In the genomic region with DNA sequence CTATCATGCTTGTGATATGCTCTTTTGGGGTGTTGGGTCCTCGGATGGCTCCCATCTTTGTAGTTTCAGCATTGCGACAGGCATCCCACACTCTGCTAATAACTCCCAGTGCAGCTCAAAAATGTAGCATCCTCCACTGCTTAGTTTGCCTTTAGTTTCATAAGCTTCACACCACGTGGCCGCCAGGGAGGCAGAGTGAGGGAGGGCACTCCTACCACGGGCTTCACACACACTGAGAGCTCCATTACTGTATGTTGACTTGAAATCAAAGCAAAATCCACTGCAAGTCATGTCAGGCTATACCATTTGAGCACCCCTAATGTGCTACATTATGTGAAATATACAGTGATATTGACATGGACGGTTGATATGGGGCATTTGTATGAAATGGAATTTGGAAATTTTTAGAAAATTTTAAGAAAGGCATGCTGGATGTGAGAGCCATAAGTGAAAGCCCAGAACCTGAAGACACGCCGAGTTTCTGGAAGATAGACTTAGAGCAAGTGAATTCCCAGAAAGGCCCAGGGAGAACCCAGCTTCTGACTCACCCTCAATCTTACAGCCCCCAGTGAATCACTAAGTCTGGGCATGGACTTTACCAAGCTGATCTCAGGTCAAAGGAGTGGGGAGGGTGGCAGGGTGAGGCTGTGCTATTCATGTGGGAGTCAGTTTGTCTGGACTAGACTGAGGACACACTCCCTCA, we compare ENCODE assay signal across 12 cellular contexts.
A peak's percentile ranks its signal among the peaks of the same experiment; 100 is the strongest.
DNase-seq lines count a peak whose midpoint lies in the region; ATAC-seq, FAIRE-seq and TF ChIP-seq lines count a peak whose summit lies in the region.
"Had no signal": no experiment of that assay in that cellular context is flagged by ENCODE, and none has a peak within 500 bp of the region (broad histone marks: within the 10 kb centered on the region; RNA-seq: fewer than 3 reads in every experiment).

No MANE protein-coding gene starts in this region.

- no peak for FAIRE-seq in D721Med (lab: Jason Lieb, UNC)
- FAIRE-seq: GM12891 had no signal

- H3K4me3 Mint-ChIP-seq in activated CD4-positive, alpha-beta T cell treated with anti-CD3 and anti-CD28 coated beads for 36 hours: no peak overlapping the region
- H3K4me3 Mint-ChIP-seq in activated T-helper 2 cell treated with anti-CD3 and anti-CD28 coated beads, Interferon-gamma antibody, Interleukin-2, Interleukin-4, amounts not matched to agents 10 μg/mL and 5 μg/mL and 100 μg/mL, durations not matched to agents 14 hours and 24 hours and 36 hours (ENCODE audit: low read depth): no peak overlapping the region

- H3K27me3 Mint-ChIP-seq in activated CD4-positive, alpha-beta T cell treated with anti-CD3 and anti-CD28 coated beads for 36 hours: peaks cover 4% of the 10 kb centered on the region
- peaks cover 10% of the 10 kb centered on the region for H3K27me3 Mint-ChIP-seq in activated T-helper 2 cell treated with anti-CD3 and anti-CD28 coated beads, Interferon-gamma antibody, Interleukin-2, Interleukin-4, amounts not matched to agents 10 μg/mL and 5 μg/mL and 100 μg/mL, durations not matched to agents 14 hours and 24 hours and 36 hours (ENCODE audit: low read depth)

- peak; percentile 71 for ATAC-seq in activated CD4-positive, alpha-beta T cell treated with anti-CD3 and anti-CD28 coated beads for 36 hours
- ATAC-seq in esophagus mucosa: peak; percentile 88
- ATAC-seq: sciatic nerve had no signal

- H3K27ac Mint-ChIP-seq in activated CD4-positive, alpha-beta T cell treated with anti-CD3 and anti-CD28 coated beads for 36 hours: no peak overlapping the region
- H3K27ac Mint-ChIP-seq in activated T-helper 2 cell treated with anti-CD3 and anti-CD28 coated beads, Interferon-gamma antibody, Interleukin-2, Interleukin-4, amounts not matched to agents 10 μg/mL and 5 μg/mL and 100 μg/mL, durations not matched to agents 14 hours and 24 hours and 36 hours: no peak overlapping the region

- intact Hi-C loops in activated CD4-positive, alpha-beta T cell treated with anti-CD3 and anti-CD28 coated beads for 36 hours (cut with DNase I, micrococcal nuclease): no loop called here
- intact Hi-C loops in activated T-helper 2 cell treated with anti-CD3 and anti-CD28 coated beads, Interferon-gamma antibody, Interleukin-2, Interleukin-4, amounts not matched to agents 10 μg/mL and 5 μg/mL and 100 μg/mL, durations not matched to agents 14 hours and 24 hours and 36 hours (cut with micrococcal nuclease): no loop called here

- TF ChIP-seq CTCF in D721Med (IDR thresholded peaks at IDR 0.05; ENCODE audit: insufficient read depth, missing control alignments): no peak

- H3K9me3 Mint-ChIP-seq in activated CD4-positive, alpha-beta T cell treated with anti-CD3 and anti-CD28 coated beads for 36 hours (ENCODE audit: low read depth): peaks cover 2% of the 10 kb centered on the region
- peaks cover 4% of the 10 kb centered on the region for H3K9me3 Mint-ChIP-seq in activated T-helper 2 cell treated with anti-CD3 and anti-CD28 coated beads, Interferon-gamma antibody, Interleukin-2, Interleukin-4, amounts not matched to agents 10 μg/mL and 5 μg/mL and 100 μg/mL, durations not matched to agents 14 hours and 24 hours and 36 hours

- POLR2A ChIA-PET in activated CD4-positive, alpha-beta T cell treated with anti-CD3 and anti-CD28 coated beads for 36 hours (lab: Charles Lee): no interaction called here

- peaks cover 27% of the 10 kb centered on the region for H3K4me1 Mint-ChIP-seq in activated CD4-positive, alpha-beta T cell treated with anti-CD3 and anti-CD28 coated beads for 36 hours
- peaks cover 11% of the 10 kb centered on the region for H3K4me1 Mint-ChIP-seq in activated T-helper 2 cell treated with anti-CD3 and anti-CD28 coated beads, Interferon-gamma antibody, Interleukin-2, Interleukin-4, amounts not matched to agents 10 μg/mL and 5 μg/mL and 100 μg/mL, durations not matched to agents 14 hours and 24 hours and 36 hours (ENCODE audit: low read depth)

- H3K36me3 Mint-ChIP-seq in activated CD4-positive, alpha-beta T cell treated with anti-CD3 and anti-CD28 coated beads for 36 hours (ENCODE audit: low read depth): no peaks in the 10 kb centered on the region
- no peaks in the 10 kb centered on the region for H3K36me3 Mint-ChIP-seq in activated T-helper 2 cell treated with anti-CD3 and anti-CD28 coated beads, Interferon-gamma antibody, Interleukin-2, Interleukin-4, amounts not matched to agents 10 μg/mL and 5 μg/mL and 100 μg/mL, durations not matched to agents 14 hours and 24 hours and 36 hours (ENCODE audit: low read depth)

- peak; percentile 17 for DNase-seq in activated CD4-positive, alpha-beta T cell treated with anti-CD3 and anti-CD28 coated beads for 36 hours
- DNase-seq in activated CD4-positive, alpha-beta T cell treated with anti-CD3 and anti-CD28 coated beads for 1 hour: no peak
- peak; percentile 72 for DNase-seq in NCI-H226
- peak; percentile 81 for DNase-seq in putamen (ENCODE audit: low spot score)
- DNase-seq in stimulated activated CD4-positive, alpha-beta T cell treated with anti-CD3 and anti-CD28 coated beads, Interleukin-4, amount 100 ng/mL, for 1 hour: no peak
- no peak for DNase-seq in activated T-helper 2 cell treated with anti-CD3 and anti-CD28 coated beads, Interferon-gamma antibody, Interleukin-2, Interleukin-4, amounts not matched to agents 10 μg/mL and 5 μg/mL and 100 μg/mL, durations not matched to agents 14 hours and 24 hours and 36 hours (ENCODE audit: low spot score)
- no peak for DNase-seq in D721Med (ENCODE audit: insufficient read length, low spot score)
- DNase-seq: NCI-H1417, NCI-H524 had no signal

- CTCF ChIA-PET in activated CD4-positive, alpha-beta T cell treated with anti-CD3 and anti-CD28 coated beads for 36 hours (lab: Charles Lee): interaction anchor here (0.6 to 2.2 kb wide), 5 partner anchors 17 to 234 kb away, joined by 3 to 8 read pairs (median 5); no protein-coding TSS in a partner anchor

Comparison
In these comparisons a context has a peak if more than half of its experiments do, and no peak if none do; other contexts are left out.
1. DNase-seq: peak in activated CD4-positive, alpha-beta T cell treated with anti-CD3 and anti-CD28 coated beads for 36 hours (single experiment), NCI-H226 (single experiment) and putamen (single experiment); none in activated CD4-positive, alpha-beta T cell treated with anti-CD3 and anti-CD28 coated beads for 1 hour (single experiment), stimulated activated CD4-positive, alpha-beta T cell treated with anti-CD3 and anti-CD28 coated beads, Interleukin-4, amount 100 ng/mL, for 1 hour (single experiment), activated T-helper 2 cell treated with anti-CD3 and anti-CD28 coated beads, Interferon-gamma antibody, Interleukin-2, Interleukin-4, amounts not matched to agents 10 μg/mL and 5 μg/mL and 100 μg/mL, durations not matched to agents 14 hours and 24 hours and 36 hours (single experiment) and D721Med (single experiment).